In the genomic region with DNA sequence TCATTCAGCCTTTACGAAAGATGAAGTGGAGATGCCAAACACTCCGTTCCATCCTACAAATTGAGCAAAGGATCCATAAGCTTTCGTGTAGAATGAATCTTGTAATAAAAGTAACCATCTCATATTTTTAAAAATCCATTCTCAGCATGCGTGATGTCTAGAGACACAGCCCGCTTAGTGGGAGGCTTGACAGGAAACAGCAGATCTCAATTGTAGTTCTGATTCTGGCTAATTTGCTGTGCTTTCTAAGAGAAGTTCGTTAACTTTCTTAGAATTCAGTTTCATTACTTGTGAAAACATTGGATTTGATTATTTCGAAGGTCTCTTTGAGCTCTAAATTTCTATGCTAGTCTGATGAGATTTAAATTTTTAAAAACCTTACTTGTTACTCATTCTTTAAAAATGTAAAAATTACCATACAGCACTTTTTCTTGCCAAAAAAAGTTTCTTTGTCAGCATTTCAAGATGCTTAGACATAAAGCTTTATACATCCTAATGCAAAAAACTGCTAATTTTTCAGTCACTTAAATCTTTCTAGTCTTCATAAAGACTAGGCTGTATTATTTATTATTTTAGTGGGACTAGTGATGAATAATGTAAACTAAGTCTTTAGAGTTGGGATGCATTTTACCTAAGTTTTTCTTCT, we compare ENCODE assay signal across 19 cellular contexts.
"Had no signal": no experiment of that assay in that cellular context is flagged by ENCODE, and none has a peak within 500 bp of the region (broad histone marks: within the 10 kb centered on the region; RNA-seq: fewer than 3 reads in every experiment).

No MANE protein-coding gene starts in this region.

- DNase-seq: activated CD4-positive, alpha-beta T cell treated with anti-CD3 and anti-CD28 coated beads for 1 hour; activated CD4-positive, alpha-beta T cell treated with anti-CD3 and anti-CD28 coated beads, Interleukin-2, amount 50 U/mL, for 48 hours; activated effector memory CD4-positive, alpha-beta T cell treated with Interleukin-2 at 50 U/mL for 16 hours; activated naive CD4-positive, alpha-beta T cell treated with anti-CD3 and anti-CD28 coated beads, Interleukin-2, amount 50 U/mL, for 16 hours; activated T-cell treated with anti-CD3 and anti-CD28 coated beads, Interleukin-2, amount 50 U/mL, for 24 hours; colonic mucosa; erythroblast; naive B cell; stimulated activated CD4-positive, alpha-beta T cell treated with anti-CD3 and anti-CD28 coated beads, Interleukin-12 subunit alpha, Interleukin-12 subunit beta, amount 100 ng/mL, for 4 hours; stimulated activated CD4-positive, alpha-beta T cell treated with anti-CD3 and anti-CD28 coated beads, Interleukin-1b, Interleukin-23, amount 100 ng/mL, for 48 hours; stimulated activated CD8-positive, alpha-beta memory T cell treated with anti-CD3 and anti-CD28 coated beads, Interleukin-4, amount 100 ng/mL, for 48 hours; stimulated activated naive CD4-positive, alpha-beta T cell; upper lobe of right lung; WERI-Rb-1 had no signal

- H3K27ac Mint-ChIP-seq: activated T-cell treated with anti-CD3 and anti-CD28 coated beads, Interleukin-2, amount 50 U/mL, for 24 hours; memory B cell; neural progenitor cell; progenitor cell of endocrine pancreas; T-helper 1 cell treated with Interleukin-12 subunit alpha and Interleukin-12 subunit beta and Interleukin-4 antibody, amounts not matched to agents 30 μg/mL and 1 μg/mL, for 36 hours had no signal

- H3K4me1 Mint-ChIP-seq: central memory CD8-positive, alpha-beta T cell; memory B cell; naive B cell; neural progenitor cell had no signal

- H3K4me3 ChIP-seq: colonic mucosa, neural progenitor cell, upper lobe of right lung had no signal

- ATAC-seq: upper lobe of right lung had no signal

- H3K9me3 Mint-ChIP-seq: activated T-cell treated with anti-CD3 and anti-CD28 coated beads, Interleukin-2, amount 50 U/mL, for 24 hours; central memory CD8-positive, alpha-beta T cell; memory B cell; naive B cell; neural progenitor cell; T-helper 1 cell treated with Interleukin-12 subunit alpha and Interleukin-12 subunit beta and Interleukin-4 antibody, amounts not matched to agents 30 μg/mL and 1 μg/mL, for 36 hours had no signal

- H3K4me3 Mint-ChIP-seq: activated T-cell treated with anti-CD3 and anti-CD28 coated beads, Interleukin-2, amount 50 U/mL, for 24 hours; central memory CD8-positive, alpha-beta T cell; memory B cell; naive B cell; neural progenitor cell; T-helper 1 cell treated with Interleukin-12 subunit alpha and Interleukin-12 subunit beta and Interleukin-4 antibody, amounts not matched to agents 30 μg/mL and 1 μg/mL, for 36 hours had no signal

- H3K36me3 Mint-ChIP-seq: memory B cell, naive B cell, neural progenitor cell had no signal

- H3K27me3 Mint-ChIP-seq: activated T-cell treated with anti-CD3 and anti-CD28 coated beads, Interleukin-2, amount 50 U/mL, for 24 hours; memory B cell; progenitor cell of endocrine pancreas had no signal
